8 cellular contexts compared by ENCODE assay signal in the genomic region with DNA sequence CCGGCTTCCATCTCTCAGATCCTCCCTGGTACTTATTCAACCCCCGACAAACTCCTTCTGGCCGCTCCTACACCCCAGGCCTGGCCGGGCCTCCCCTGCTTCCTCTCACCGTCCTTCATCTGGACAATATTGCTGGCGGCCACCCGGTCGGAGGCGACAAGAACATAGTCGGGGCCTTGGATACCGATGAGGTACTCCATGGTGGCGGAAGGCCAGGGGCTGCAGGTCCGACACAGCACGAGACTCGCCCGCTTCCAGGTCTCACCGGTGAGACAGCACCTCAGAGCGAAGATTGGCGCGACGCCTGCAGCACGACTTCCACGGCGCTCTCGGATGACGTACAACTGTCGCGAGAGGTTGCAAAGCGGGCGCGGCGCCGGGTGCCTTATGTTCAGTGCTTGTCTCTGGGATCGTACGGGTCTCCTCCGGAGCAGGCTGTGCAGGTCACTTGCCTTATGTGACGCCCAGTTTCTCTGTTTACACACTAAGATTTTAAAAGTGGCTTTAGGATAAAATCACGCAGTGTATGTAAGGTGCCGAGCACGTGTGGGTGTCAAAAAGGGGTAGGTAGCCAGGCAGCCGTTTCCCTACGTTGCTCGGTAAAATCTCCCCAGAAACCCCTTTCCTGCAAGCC. TPM values are rescaled to one million over a fixed set of nuclear protein-coding genes. Genes with fewer than 3 reads are reported as not detected.
DNase-seq lines count a peak whose midpoint lies in the region; ATAC-seq and FAIRE-seq lines count a peak whose summit lies in the region.

A gene (minus strand): TSS at position 294 of the 634 bp plus-strand sequence. CDS start 94 bp downstream, at position 200.

- peaks cover 6 to 9% of the 10 kb centered on the region in 2 donors for H3K36me3 Mint-ChIP-seq in activated T-cell treated with anti-CD3 and anti-CD28 coated beads, Interleukin-2, amount 50 U/mL, for 72 hours (ENCODE audit: insufficient read depth in 2 of 2)

- H3K36me3 ChIP-seq in Karpas-422 (ENCODE audit: insufficient read depth, low read length), result peaks cover 8% of the 10 kb centered on the region
- H3K36me3 ChIP-seq in mucosa of stomach (ENCODE audit: control insufficient read depth, insufficient read depth, low read length), result no peaks in the 10 kb centered on the region

- FAIRE-seq in RCC 7860 (lab: Jason Lieb, UNC), result peak; percentile 69

- no peaks in the 10 kb centered on the region for H3K9me2 ChIP-seq in Karpas-422 (replicated peaks; ENCODE audit: insufficient read depth, low read length)

- 0 out of 2 replicates have a peak, but pooled peaks cover 1% of the 10 kb centered on the region for H4K20me1 ChIP-seq in Karpas-422 (ENCODE audit: insufficient read depth, low read depth, low read length)

- H3K27ac ChIP-seq in Karpas-422 (ENCODE audit: low read length), result peak within 1 kb of the TSS; percentile 63

- H3K4me3 Mint-ChIP-seq in activated T-cell treated with anti-CD3 and anti-CD28 coated beads, Interleukin-2, amount 50 U/mL, for 72 hours, result peak within 1 kb of the TSS; percentile 99 to 100

- H3K27me3 ChIP-seq in Karpas-422 (ENCODE audit: low read length) (no peaks in the 10 kb centered on the region), mucosa of stomach (ENCODE audit: control insufficient read depth, insufficient read depth, low read length) (peaks cover 11% of the 10 kb centered on the region)

- peak within 1 kb of the TSS; percentile 99 for H3K27ac Mint-ChIP-seq in activated T-cell treated with anti-CD3 and anti-CD28 coated beads, Interleukin-2, amount 50 U/mL, for 72 hours

- H3K9ac ChIP-seq in Karpas-422 (ENCODE audit: low read length) (peak within 1 kb of the TSS; percentile 84), mucosa of stomach (ENCODE audit: low read length) (peak within 1 kb of the TSS; percentile 89)

- peaks cover 47% of the 10 kb centered on the region for H3K79me2 ChIP-seq in Karpas-422 (ENCODE audit: low read length)

- H3K9me3 Mint-ChIP-seq in activated T-cell treated with anti-CD3 and anti-CD28 coated beads, Interleukin-2, amount 50 U/mL, for 72 hours, result no peaks in the 10 kb centered on the region

- H3K27me3 Mint-ChIP-seq in activated T-cell treated with anti-CD3 and anti-CD28 coated beads, Interleukin-2, amount 50 U/mL, for 72 hours (ENCODE audit: low read depth), result peaks cover 25% of the 10 kb centered on the region

- H3K9me3 ChIP-seq in Karpas-422 (ENCODE audit: low read length) (no peaks in the 10 kb centered on the region), mucosa of stomach (ENCODE audit: control insufficient read depth, low read length) (no peaks in the 10 kb centered on the region)

- H3K4me2 ChIP-seq in Karpas-422 (ENCODE audit: low read depth, low read length, poor library complexity, severe bottlenecking), result peak within 1 kb of the TSS; percentile 70

- H3K4me3 ChIP-seq in Karpas-422 (ENCODE audit: low read length), result peak within 1 kb of the TSS; percentile 87
- peak within 1 kb of the TSS; percentile 51 for H3K4me3 ChIP-seq in mucosa of stomach (ENCODE audit: low read length)

- H3K4me1 ChIP-seq in Karpas-422 (ENCODE audit: low read length), result peaks cover 43% of the 10 kb centered on the region
- H3K4me1 ChIP-seq in mucosa of stomach (ENCODE audit: control insufficient read depth, insufficient read depth, low read length), result no peaks in the 10 kb centered on the region

- ATAC-seq in GM21737 (IDR thresholded peaks at IDR 0.05; ENCODE audit: unreplicated experiment) (peak; percentile 85), esophagus mucosa (peak; percentile 98)
- peak; percentile 97 for ATAC-seq in activated T-cell treated with anti-CD3 and anti-CD28 coated beads, Interleukin-2, amount 50 U/mL, for 72 hours (replicated peaks in 1 of 2)

- H3K4me1 Mint-ChIP-seq in activated T-cell treated with anti-CD3 and anti-CD28 coated beads, Interleukin-2, amount 50 U/mL, for 72 hours (ENCODE audit: low read depth), result peaks cover 52% of the 10 kb centered on the region

- peak within 1 kb of the TSS; percentile 28 for H2AFZ ChIP-seq in Karpas-422 (ENCODE audit: low read length)

- DNase-seq in DMS53 treated with DMSO at 0.1 percent for 48 hours (lab: John Stamatoyannopoulos, UW; ENCODE audit: unreplicated experiment), result peak; percentile 98
- DNase-seq in Karpas-422, result peak; percentile 98
- peak; percentile 95 for DNase-seq in RCC 7860 (ENCODE audit: low spot score)
- DNase-seq in activated T-cell treated with anti-CD3 and anti-CD28 coated beads, Interleukin-2, amount 50 U/mL, for 72 hours, result peak; percentile 96
- DNase-seq in stimulated activated CD8-positive, alpha-beta memory T cell treated with anti-CD3 and anti-CD28 coated beads, Interleukin-4, amount 100 ng/mL, for 48 hours, result peak; percentile 99

RNA-seq across cellular contexts. Expression of the gene that starts here (rescaled TPM):
- 28.4 and 59.7 TPM in 2 replicates for total RNA-seq in Karpas-422 (2014; rRNA removed; shearing (Covaris generic); ENCODE audit: low replicate concordance)
- 10 to 100 TPM; 53.7 to 61.4 TPM for total RNA-seq in activated T-cell treated with anti-CD3 and anti-CD28 coated beads, Interleukin-2, amount 50 U/mL, for 72 hours
- total RNA-seq in esophagus mucosa, result 54.6 TPM

Comparison
In these comparisons a context has a peak if more than half of its experiments do, and no peak if none do; other contexts are left out.
1. Peak in every context shown above with its lines: DNase-seq, ATAC-seq, H3K4me3 ChIP-seq and H3K27ac ChIP-seq.